In genomic region chr16:56673916-56674315, GRCh38 we compare ENCODE assay signal across 9 cellular contexts. TPM values are rescaled to one million over a fixed set of nuclear protein-coding genes. Genes with fewer than 3 reads are reported as not detected.
DNase-seq lines count a peak whose midpoint lies in the region; ATAC-seq and TF ChIP-seq lines count a peak whose summit lies in the region.
"Had no signal": no experiment of that assay in that cellular context is flagged by ENCODE, and none has a peak within 500 bp of the region (broad histone marks: within the 10 kb centered on the region; RNA-seq: fewer than 3 reads in every experiment).

No MANE protein-coding gene starts in this region.

- ATAC-seq in activated naive CD8-positive, alpha-beta T cell treated with anti-CD3 and anti-CD28 coated beads, Interleukin-2, amount 50 U/mL, for 24 hours: no peak
- ATAC-seq in T-helper 17 cell (peak; percentile 60), HG02610 (IDR thresholded peaks at IDR 0.05; ENCODE audit: unreplicated experiment) (no peak), HG03095 (IDR thresholded peaks at IDR 0.05; ENCODE audit: unreplicated experiment) (no peak)

- peaks cover 39% of the 10 kb centered on the region for H3K27me3 Mint-ChIP-seq in activated naive CD8-positive, alpha-beta T cell treated with anti-CD3 and anti-CD28 coated beads for 36 hours
- H3K27me3 Mint-ChIP-seq in activated naive CD8-positive, alpha-beta T cell treated with anti-CD3 and anti-CD28 coated beads, Interleukin-2, amount 50 U/mL, for 24 hours: peaks cover 55% of the 10 kb centered on the region
- H3K27me3 Mint-ChIP-seq in T-helper 17 cell (peaks cover 49% of the 10 kb centered on the region), glutamatergic neuron (ENCODE audit: unreplicated experiment) (peaks cover 39% of the 10 kb centered on the region)

- H3K36me3 Mint-ChIP-seq in activated naive CD8-positive, alpha-beta T cell treated with anti-CD3 and anti-CD28 coated beads for 36 hours: peaks cover 1% of the 10 kb centered on the region
- no peaks in the 10 kb centered on the region for H3K36me3 Mint-ChIP-seq in activated naive CD8-positive, alpha-beta T cell treated with anti-CD3 and anti-CD28 coated beads, Interleukin-2, amount 50 U/mL, for 24 hours (ENCODE audit: low read depth)
- H3K36me3 Mint-ChIP-seq in T-helper 17 cell (ENCODE audit: low read depth): no peaks in the 10 kb centered on the region
- H3K36me3 Mint-ChIP-seq in glutamatergic neuron (ENCODE audit: unreplicated experiment): no peaks in the 10 kb centered on the region

- H3K9me3 Mint-ChIP-seq in activated naive CD8-positive, alpha-beta T cell treated with anti-CD3 and anti-CD28 coated beads for 36 hours: no peaks in the 10 kb centered on the region
- H3K9me3 Mint-ChIP-seq in activated naive CD8-positive, alpha-beta T cell treated with anti-CD3 and anti-CD28 coated beads, Interleukin-2, amount 50 U/mL, for 24 hours: no peaks in the 10 kb centered on the region
- no peaks in the 10 kb centered on the region for H3K9me3 Mint-ChIP-seq in glutamatergic neuron (ENCODE audit: unreplicated experiment)

- no peaks in the 10 kb centered on the region for H3K36me3 ChIP-seq in stomach

- WGBS in stomach, 5 donors: 36 to 38% (median 37%) methylated on average over 12 of the region's 12 CpGs

- no peak overlapping the region for H3K4me3 Mint-ChIP-seq in activated naive CD8-positive, alpha-beta T cell treated with anti-CD3 and anti-CD28 coated beads for 36 hours
- H3K4me3 Mint-ChIP-seq in activated naive CD8-positive, alpha-beta T cell treated with anti-CD3 and anti-CD28 coated beads, Interleukin-2, amount 50 U/mL, for 24 hours: no peak overlapping the region
- H3K4me3 Mint-ChIP-seq in T-helper 17 cell (peak overlapping the region; percentile 9), glutamatergic neuron (ENCODE audit: unreplicated experiment) (no peak overlapping the region)

- H3K27ac Mint-ChIP-seq in activated naive CD8-positive, alpha-beta T cell treated with anti-CD3 and anti-CD28 coated beads for 36 hours: no peak overlapping the region
- no peak overlapping the region for H3K27ac Mint-ChIP-seq in activated naive CD8-positive, alpha-beta T cell treated with anti-CD3 and anti-CD28 coated beads, Interleukin-2, amount 50 U/mL, for 24 hours
- H3K27ac Mint-ChIP-seq in T-helper 17 cell (no peak overlapping the region), glutamatergic neuron (ENCODE audit: unreplicated experiment) (no peak overlapping the region)

- intact Hi-C loops in stomach (cut with DNase I; ENCODE audit: low total_unique reads): no loop called here

- peaks cover 21 to 24% (median 22%) of the 10 kb centered on the region in 4 donors for H3K4me1 ChIP-seq in stomach

- peaks cover 0 to 86% (median 29%) of the 10 kb centered on the region in 3 donors for H3K27me3 ChIP-seq in stomach

- TF ChIP-seq POLR2A in stomach (IDR thresholded peaks at IDR 0.05): no peak

- no peak overlapping the region for H3K4me3 ChIP-seq in stomach

- H3K27ac ChIP-seq in stomach: no peak overlapping the region

- H3K4me1 Mint-ChIP-seq in activated naive CD8-positive, alpha-beta T cell treated with anti-CD3 and anti-CD28 coated beads for 36 hours: peaks cover 17% of the 10 kb centered on the region
- H3K4me1 Mint-ChIP-seq in activated naive CD8-positive, alpha-beta T cell treated with anti-CD3 and anti-CD28 coated beads, Interleukin-2, amount 50 U/mL, for 24 hours: peaks cover 19% of the 10 kb centered on the region
- H3K4me1 Mint-ChIP-seq in T-helper 17 cell: peaks cover 12% of the 10 kb centered on the region
- peaks cover 6% of the 10 kb centered on the region for H3K4me1 Mint-ChIP-seq in glutamatergic neuron (ENCODE audit: low read depth, unreplicated experiment)

- peak; percentile 41 for DNase-seq in activated naive CD8-positive, alpha-beta T cell treated with anti-CD3 and anti-CD28 coated beads for 36 hours
- DNase-seq in activated naive CD8-positive, alpha-beta T cell treated with anti-CD3 and anti-CD28 coated beads, Interleukin-2, amount 50 U/mL, for 24 hours: no peak
- DNase-seq in T-helper 17 cell: no peak
- peak; percentile 58 for DNase-seq in glutamatergic neuron
- peak; percentile 56 for DNase-seq in stomach
- no peak for DNase-seq in NCI-H524 treated with DMSO at 0.1 percent for 48 hours (lab: John Stamatoyannopoulos, UW)

- no peak for TF ChIP-seq EP300 in stomach (IDR thresholded peaks at IDR 0.05)

- TF ChIP-seq CTCF in glutamatergic neuron (IDR thresholded peaks at IDR 0.05; ENCODE audit: partially characterized antibody, unreplicated experiment): peak; percentile 32
- TF ChIP-seq CTCF in stomach (IDR thresholded peaks at IDR 0.05): peak in 5 of 7 experiments; percentile 53 to 78 (median 58)

- H3K9me3 ChIP-seq in T-helper 17 cell (ENCODE audit: control insufficient read depth, low read length, poor library complexity, severe bottlenecking) (no peaks in the 10 kb centered on the region), stomach (no peaks in the 10 kb centered on the region)

RNA-seq across cellular contexts. Expression of gene MT1H, which starts 4.3 kb away (rescaled TPM):
- 1 to 10 TPM; 2.3 to 3.3 TPM for total RNA-seq in activated naive CD8-positive, alpha-beta T cell treated with anti-CD3 and anti-CD28 coated beads for 36 hours
- not detected for total RNA-seq in T-helper 17 cell
- total RNA-seq in glutamatergic neuron (ENCODE audit: unreplicated experiment): not detected
- total RNA-seq in stomach: 10 to 100 TPM in 1 of 5 donors, not detected in 4; 33.8 TPM
- polyA plus RNA-seq in stomach: 100 to 1,000 TPM in 1 of 3 donors, 10 to 100 TPM in 2; 75.7 to 219 (median 80.0) TPM
- total RNA-seq: skeletal muscle tissue had no signal

RNA-seq across cellular contexts. Expression of gene MT1G, which starts 6.1 kb away (rescaled TPM):
- 10 to 100 TPM; 35.8 to 41.8 TPM for total RNA-seq in activated naive CD8-positive, alpha-beta T cell treated with anti-CD3 and anti-CD28 coated beads for 36 hours
- total RNA-seq in T-helper 17 cell (under 1 TPM in 1 of 2 donors, not detected in 1; 0.85 TPM), glutamatergic neuron (ENCODE audit: unreplicated experiment) (not detected), stomach (100 to 1,000 TPM in 3 of 5 donors, not detected in 2; 174 to 605 (median 300) TPM)
- 1,000 to 10,000 TPM; 1,140 to 4,171 (median 1,738) TPM for polyA plus RNA-seq in stomach
- total RNA-seq: skeletal muscle tissue had no signal

RNA-seq across cellular contexts. Expression of gene MT1X, which starts 8.4 kb away (rescaled TPM):
- total RNA-seq in activated naive CD8-positive, alpha-beta T cell treated with anti-CD3 and anti-CD28 coated beads for 36 hours: 10 to 100 TPM; 71.4 to 72.3 TPM
- total RNA-seq in T-helper 17 cell (10 to 100 TPM; 22.0 to 22.1 TPM), glutamatergic neuron (ENCODE audit: unreplicated experiment) (9.5 TPM), stomach (1,000 to 10,000 TPM in 1 of 5 donors, 100 to 1,000 TPM in 4; 261 to 1,065 (median 315) TPM)
- polyA plus RNA-seq in stomach: 1,000 to 10,000 TPM in 2 of 3 donors, 100 to 1,000 TPM in 1; 760 to 1,982 (median 1,143) TPM

RNA-seq across cellular contexts. Expression of gene MT1F, which starts 16.2 kb away (rescaled TPM):
- total RNA-seq in activated naive CD8-positive, alpha-beta T cell treated with anti-CD3 and anti-CD28 coated beads for 36 hours: 10 to 100 TPM; 13.1 to 13.2 TPM
- total RNA-seq in T-helper 17 cell (1 to 10 TPM; 3.3 to 8.8 TPM), glutamatergic neuron (ENCODE audit: unreplicated experiment) (3.4 TPM), stomach (10 to 100 TPM in 2 of 5 donors, 1 to 10 TPM in 1, not detected in 2; 7.5 to 73.3 (median 13.3) TPM)
- polyA plus RNA-seq in stomach: 100 to 1,000 TPM in 2 of 3 donors, 10 to 100 TPM in 1; 87.0 to 225 (median 161) TPM
- total RNA-seq: skeletal muscle tissue had no signal

RNA-seq across cellular contexts. Expression of gene MT1B, which starts 22.2 kb away (rescaled TPM):
- total RNA-seq in activated naive CD8-positive, alpha-beta T cell treated with anti-CD3 and anti-CD28 coated beads for 36 hours: not detected
- total RNA-seq in T-helper 17 cell: not detected
- not detected for total RNA-seq in glutamatergic neuron (ENCODE audit: unreplicated experiment)
- total RNA-seq in stomach: not detected
- polyA plus RNA-seq in stomach: 1 to 10 TPM in 1 of 3 donors, not detected in 2; 5.8 TPM
- total RNA-seq: skeletal muscle tissue had no signal

Comparison
In these comparisons a context has a peak if more than half of its experiments do, and no peak if none do; other contexts are left out.
1. DNase-seq: peak in activated naive CD8-positive, alpha-beta T cell treated with anti-CD3 and anti-CD28 coated beads for 36 hours (single experiment), glutamatergic neuron (single experiment) and stomach (single experiment); none in activated naive CD8-positive, alpha-beta T cell treated with anti-CD3 and anti-CD28 coated beads, Interleukin-2, amount 50 U/mL, for 24 hours (single experiment), T-helper 17 cell (0 of 3) and NCI-H524 treated with DMSO at 0.1 percent for 48 hours (single experiment).